Comparison of ENCODE assay signal across 8 cellular contexts in genomic region chr20:62617711-62618483, GRCh38. TPM values are rescaled to one million over a fixed set of nuclear protein-coding genes. Genes with fewer than 3 reads are reported as not detected.
DNase-seq lines count a peak whose midpoint lies in the region; ATAC-seq and TF ChIP-seq lines count a peak whose summit lies in the region.

No MANE protein-coding gene starts in this region.

- peak; percentile 65 for ATAC-seq in CD8-positive, alpha-beta T cell
- ATAC-seq in HG03097 (IDR thresholded peaks at IDR 0.05; ENCODE audit: low FRiP score, unreplicated experiment): peak; percentile 32

- intact Hi-C loops in CD8-positive, alpha-beta T cell (cut with DNase I, micrococcal nuclease): loop anchor here (1.0 to 5.0 kb wide), 5 partner anchors 118 to 316 kb away; partner anchors contain the start of genes ADRM1 (in 1 of the 2) and CABLES2 (in 1 of the 2)

- H3K4me3 ChIP-seq in CD8-positive, alpha-beta T cell (ENCODE audit: low read depth, low read length): no peak overlapping the region
- no peak overlapping the region for H3K4me3 ChIP-seq in esophagus (ENCODE audit: low read depth in 1 of 2, low read length in 2 of 2)

- no peaks in the 10 kb centered on the region for H3K36me3 ChIP-seq in CD8-positive, alpha-beta T cell (ENCODE audit: insufficient read depth, low read length)
- H3K36me3 ChIP-seq in esophagus (ENCODE audit: control insufficient read depth in 2 of 2, insufficient read depth in 2 of 2, low read length in 1 of 2): no peaks in the 10 kb centered on the region

- no peaks in the 10 kb centered on the region for H3K9me3 Mint-ChIP-seq in CD8-positive, alpha-beta T cell

- H3K4me1 Mint-ChIP-seq in CD8-positive, alpha-beta T cell (ENCODE audit: low read depth): peaks cover 22% of the 10 kb centered on the region

- H3K9me3 ChIP-seq in CD8-positive, alpha-beta T cell (ENCODE audit: low read length): no peaks in the 10 kb centered on the region
- H3K9me3 ChIP-seq in esophagus (ENCODE audit: control insufficient read depth in 2 of 2, insufficient read depth in 1 of 2, low read depth in 1 of 2, low read length in 1 of 2): no peaks in the 10 kb centered on the region

- H3K27ac Mint-ChIP-seq in CD8-positive, alpha-beta T cell: peak overlapping the region; percentile 68

- H3K36me3 Mint-ChIP-seq in CD8-positive, alpha-beta T cell: no peaks in the 10 kb centered on the region

- H3K4me3 Mint-ChIP-seq in CD8-positive, alpha-beta T cell: peak overlapping the region; percentile 15

- DNase-seq in CD8-positive, alpha-beta T cell: peak in 6 of 7 experiments; percentile 40 to 77 (median 56)
- DNase-seq in activated CD4-positive, CD25-positive, alpha-beta regulatory T cell (lab: John Stamatoyannopoulos, UW): peak; percentile 22 to 51 (median 34)
- peak; percentile 51 for DNase-seq in stimulated activated CD4-positive, alpha-beta T cell treated with anti-CD3 and anti-CD28 coated beads, Interleukin-4, amount 100 ng/mL, for 1 hour
- DNase-seq in mucosa of gallbladder (ENCODE audit: low spot score) (no peak), NCI-H69 (lab: John Stamatoyannopoulos, UW) (no peak), NCI-H774 (lab: John Stamatoyannopoulos, UW) (no peak)

- POLR2A ChIA-PET in CD8-positive, alpha-beta T cell (lab: Charles Lee): interaction anchor here (1.0 to 1.5 kb wide), 3 partner anchors 15 to 118 kb away, joined by 3 to 4 read pairs (median 4); no protein-coding TSS in a partner anchor

- no peak for TF ChIP-seq CTCF in CD8-positive, alpha-beta T cell (IDR thresholded peaks at IDR 0.05)

- H3K27ac ChIP-seq in CD8-positive, alpha-beta T cell (ENCODE audit: low read depth, low read length): no peak overlapping the region
- H3K27ac ChIP-seq in esophagus (ENCODE audit: low read depth in 2 of 2, low read length in 1 of 2): peak overlapping the region; percentile 47 to 53

- CTCF ChIA-PET in CD8-positive, alpha-beta T cell (lab: Charles Lee): interaction anchor here (0.6 to 2.4 kb wide), 14 partner anchors 8 to 190 kb away, joined by 3 to 26 read pairs (median 8); no protein-coding TSS in a partner anchor

- H3K27me3 ChIP-seq in CD8-positive, alpha-beta T cell (ENCODE audit: insufficient read depth, low read length): no peaks in the 10 kb centered on the region
- no peaks in the 10 kb centered on the region for H3K27me3 ChIP-seq in esophagus (ENCODE audit: control insufficient read depth in 1 of 2, insufficient read depth in 2 of 2, low read length in 2 of 2)

- 61 to 71% methylated on average over 23 of the region's 23 CpGs for WGBS in esophagus, 2 donors

- H3K27me3 Mint-ChIP-seq in CD8-positive, alpha-beta T cell (ENCODE audit: low read depth): no peaks in the 10 kb centered on the region

- peaks cover 28% of the 10 kb centered on the region for H3K4me1 ChIP-seq in CD8-positive, alpha-beta T cell (ENCODE audit: insufficient read depth, low read length)
- peaks cover 0 to 21% of the 10 kb centered on the region in 2 donors for H3K4me1 ChIP-seq in esophagus (ENCODE audit: control insufficient read depth in 2 of 2, insufficient read depth in 2 of 2, low read length in 1 of 2)

RNA-seq across cellular contexts. Expression of gene SLCO4A1, which starts 24.4 kb away (rescaled TPM):
- total RNA-seq in CD8-positive, alpha-beta T cell: 1 to 10 TPM; 4.5 to 4.7 TPM
- polyA plus RNA-seq in esophagus: 10 to 100 TPM; 12.5 to 29.3 TPM
- total RNA-seq in mucosa of gallbladder: 5.9 TPM

Comparison
In these comparisons a context has a peak if more than half of its experiments do, and no peak if none do; other contexts are left out.
1. DNase-seq: peak in CD8-positive, alpha-beta T cell (6 of 7), activated CD4-positive, CD25-positive, alpha-beta regulatory T cell (4 of 4) and stimulated activated CD4-positive, alpha-beta T cell treated with anti-CD3 and anti-CD28 coated beads, Interleukin-4, amount 100 ng/mL, for 1 hour (single experiment); none in mucosa of gallbladder (single experiment), NCI-H69 (single experiment) and NCI-H774 (single experiment).